In genomic region chr7:93047514-93048099, GRCh38 we compare ENCODE assay signal across 28 cellular contexts.
DNase-seq lines count a peak whose midpoint lies in the region; ATAC-seq, FAIRE-seq and TF ChIP-seq lines count a peak whose summit lies in the region.
"Had no signal": no experiment of that assay in that cellular context is flagged by ENCODE, and none has a peak within 500 bp of the region (broad histone marks: within the 10 kb centered on the region; RNA-seq: fewer than 3 reads in every experiment).

No MANE protein-coding gene starts in this region.

- H3K27me3 ChIP-seq in K562 (ENCODE audit: control insufficient read depth in 2 of 2, insufficient read depth in 2 of 2, low read length in 2 of 2) = no peaks in the 10 kb centered on the region
- H3K27me3 ChIP-seq in SK-N-SH (ENCODE audit: insufficient read depth) = no peaks in the 10 kb centered on the region
- H3K27me3 ChIP-seq: BLaER1, body of pancreas, esophagus muscularis mucosa had no signal

- H3K9me3 ChIP-seq in K562 (replicated peaks; ENCODE audit: control insufficient read depth, insufficient read depth, low read depth, low read length) = no peaks in the 10 kb centered on the region
- 0 out of 2 replicates have a peak, but pooled peaks cover 8% of the 10 kb centered on the region for H3K9me3 ChIP-seq in SK-N-SH
- H3K9me3 ChIP-seq: BLaER1, body of pancreas, esophagus muscularis mucosa, left ventricle myocardium inferior had no signal

- H3K27ac Mint-ChIP-seq in WTC11 = no peak overlapping the region
- H3K27ac Mint-ChIP-seq: activated naive CD4-positive, alpha-beta T cell treated with anti-CD3 and anti-CD28 coated beads, Interleukin-2, amount 10 ng/mL, durations not matched to agents 7 days and 5 days; activated T-helper 17 cell treated with anti-CD3 and anti-CD28 coated beads, Interleukin-2, amount 50 U/mL, for 72 hours; stimulated activated memory B cell treated with anti-CD40 and anti-IgM and Interleukin-4, amounts not matched to agents 10 μg/mL and 1 μg/mL and 100 μg/mL, for 72 hours; type B pancreatic cell had no signal

- WGBS in K562 (ENCODE audit: insufficient coverage, low coverage, missing lambda C conversion rate) = 9% methylated on average over 1 of the region's 1 CpG
- 71% methylated on average over 1 of the region's 1 CpG for WGBS in SK-N-SH (ENCODE audit: low lambda C conversion rate)

- no peak for TF ChIP-seq EP300 in K562 (IDR thresholded peaks at IDR 0.05; ENCODE audit: low read length)
- no peak for TF ChIP-seq EP300 in SK-N-SH (IDR thresholded peaks at IDR 0.05; ENCODE audit: borderline replicate concordance in 1 of 2, low read depth in 1 of 2, low read length in 1 of 2)

- H3K4me1 ChIP-seq in K562 (replicated peaks in 1 of 2; ENCODE audit: control insufficient read depth in 2 of 2, insufficient read depth in 2 of 2, low read length in 2 of 2) = peaks cover 17 to 22% of the 10 kb centered on the region in 2 experiments
- peaks cover 3 to 5% of the 10 kb centered on the region in 2 experiments; a peak in 2 of 4 replicates for H3K4me1 ChIP-seq in SK-N-SH (ENCODE audit: control insufficient read depth in 1 of 2, insufficient read depth in 2 of 2, low read depth in 1 of 2, low read length in 1 of 2)
- H3K4me1 ChIP-seq: BLaER1, body of pancreas had no signal

- H3K9me3 Mint-ChIP-seq in WTC11 = no peaks in the 10 kb centered on the region
- H3K9me3 Mint-ChIP-seq: activated naive CD4-positive, alpha-beta T cell treated with anti-CD3 and anti-CD28 coated beads, Interleukin-2, amount 10 ng/mL, durations not matched to agents 7 days and 5 days; activated T-helper 17 cell treated with anti-CD3 and anti-CD28 coated beads, Interleukin-2, amount 50 U/mL, for 72 hours; stimulated activated memory B cell treated with anti-CD40 and anti-IgM and Interleukin-4, amounts not matched to agents 10 μg/mL and 1 μg/mL and 100 μg/mL, for 72 hours; type B pancreatic cell had no signal

- H4K20me1 ChIP-seq in K562 (replicated peaks; ENCODE audit: control insufficient read depth, insufficient read depth, low read length) (no peaks in the 10 kb centered on the region), SK-N-SH (ENCODE audit: insufficient read depth) (no peaks in the 10 kb centered on the region)
- H4K20me1 ChIP-seq: BLaER1 had no signal

- H3K9me1 ChIP-seq in K562 (ENCODE audit: control insufficient read depth, insufficient read depth, low read length) = no peaks in the 10 kb centered on the region

- peaks cover 5% of the 10 kb centered on the region for H3F3A ChIP-seq in SK-N-SH (replicated peaks; ENCODE audit: insufficient read depth)

- BruUV-seq in K562 (replicated peaks; lab: Mats Ljungman, UMichigan) = no TSS peak

- DNase-seq in GM13976 (ENCODE audit: low spot score) = peak; percentile 42
- DNase-seq in K562 (ENCODE audit: extremely low read depth in 1 of 4, low spot score in 3 of 4) = no peak
- DNase-seq in SK-N-SH = no peak
- no peak for DNase-seq in KBM-7
- no peak for DNase-seq in WTC11 (ENCODE audit: low spot score)
- no peak for DNase-seq in ACHN
- DNase-seq: activated CD4-positive, alpha-beta T cell treated with anti-CD3 and anti-CD28 coated beads for 4 hours; activated naive CD4-positive, alpha-beta T cell treated with anti-CD3 and anti-CD28 coated beads, Interleukin-2, amount 10 ng/mL, durations not matched to agents 7 days and 5 days; body of pancreas; KG1; left ventricle myocardium inferior; NCI-H1105 treated with DMSO at 0.1 percent for 48 hours; NCI-H187 treated with DMSO at 0.1 percent for 48 hours; NCI-H2171 treated with DMSO at 0.1 percent for 48 hours; NCI-H510A; occipital lobe; Right ventricle myocardium superior; substantia nigra had no signal

- ATAC-seq in GM19023 (IDR thresholded peaks at IDR 0.05; ENCODE audit: unreplicated experiment) (peak; percentile 62), HG02798 (IDR thresholded peaks at IDR 0.05; ENCODE audit: poor library complexity, unreplicated experiment) (peak; percentile 79), K562 (peak; percentile 9; the same call in 1 of the 3 replicates), WTC11 (no peak)
- ATAC-seq: activated T-helper 17 cell treated with anti-CD3 and anti-CD28 coated beads, Interleukin-2, amount 50 U/mL, for 72 hours; body of pancreas; stimulated activated memory B cell treated with anti-CD40 and anti-IgM and Interleukin-4, amounts not matched to agents 10 μg/mL and 1 μg/mL and 100 μg/mL, for 72 hours had no signal

- H3K9ac ChIP-seq in K562 (ENCODE audit: insufficient read depth in 1 of 2, low read depth in 2 of 2, low read length in 2 of 2) = peak overlapping the region in 1 of 2 experiments; percentile 29; a peak in 2 of 4 replicates
- H3K9ac ChIP-seq in SK-N-SH = no peak overlapping the region
- H3K9ac ChIP-seq: BLaER1 had no signal

- no peak overlapping the region for H3K4me3 ChIP-seq in K562
- H3K4me3 ChIP-seq in SK-N-SH (ENCODE audit: low read depth in 2 of 2, low read length in 1 of 2) = no peak overlapping the region
- H3K4me3 ChIP-seq: BLaER1, body of pancreas, esophagus muscularis mucosa, left ventricle myocardium inferior had no signal

- H3K36me3 ChIP-seq in K562 (ENCODE audit: control insufficient read depth, insufficient read depth, low read length) (no peaks in the 10 kb centered on the region; the same call in 2 of the 3 replicates), SK-N-SH (replicated peaks in 1 of 2; ENCODE audit: control insufficient read depth in 1 of 2, insufficient read depth in 2 of 2, low read length in 1 of 2) (no peaks in the 10 kb centered on the region)
- H3K36me3 ChIP-seq: BLaER1, esophagus muscularis mucosa, left ventricle myocardium inferior had no signal

- H3K27ac ChIP-seq in K562 (ENCODE audit: extremely low read depth, low read depth, low read length) (peak overlapping the region; percentile 64), SK-N-SH (ENCODE audit: low read depth in 2 of 2, low read length in 1 of 2) (peak overlapping the region in 1 of 2 experiments; percentile 40; a peak in 1 of 4 replicates)
- H3K27ac ChIP-seq: BLaER1, body of pancreas, esophagus muscularis mucosa, left ventricle myocardium inferior had no signal

- TF ChIP-seq CTCF in GM13976 (IDR thresholded peaks at IDR 0.05; ENCODE audit: borderline replicate concordance, control extremely low read depth, extremely low read depth, insufficient read depth, missing control alignments) (no peak), K562 (IDR thresholded peaks at IDR 0.05 in 2 of 3, conservative IDR thresholded peaks at IDR 0.05 in 1 of 3; ENCODE audit: insufficient read depth in 2 of 3, low read depth in 1 of 3, low read length in 3 of 3) (no peak), SK-N-SH (IDR thresholded peaks at IDR 0.05) (no peak), WTC11 (IDR thresholded peaks at IDR 0.05) (no peak)

- no peak overlapping the region for H3K4me3 Mint-ChIP-seq in WTC11
- H3K4me3 Mint-ChIP-seq: activated naive CD4-positive, alpha-beta T cell treated with anti-CD3 and anti-CD28 coated beads, Interleukin-2, amount 10 ng/mL, durations not matched to agents 7 days and 5 days; activated T-helper 17 cell treated with anti-CD3 and anti-CD28 coated beads, Interleukin-2, amount 50 U/mL, for 72 hours; stimulated activated memory B cell treated with anti-CD40 and anti-IgM and Interleukin-4, amounts not matched to agents 10 μg/mL and 1 μg/mL and 100 μg/mL, for 72 hours; type B pancreatic cell had no signal

- in situ Hi-C loops in GM13976 (cut with MboI; ENCODE audit: low sequenced_read_pairs, unreplicated experiment) = no loop called here
- in situ Hi-C loops in K562 (cut with MboI) = no loop called here
- in situ Hi-C loops in KBM-7 (cut with MboI; ENCODE audit: low pct_unique_long_range_greater_than_20kb, low sequenced_read_pairs) = loop anchor here (25.0 kb wide), 1 partner anchor 435 kb away; no protein-coding TSS in a partner anchor
- in situ Hi-C loops in ACHN (cut with HindIII; ENCODE audit: low pct_ligation_motif_present, low pct_unique_long_range_greater_than_20kb, low sequenced_read_pairs) = no loop called here

- TF ChIP-seq POLR2A in K562 (conservative IDR thresholded peaks at IDR 0.05) = no peak

- TF ChIP-seq RAD21 in K562 (CRISPR knock-in tag; conservative IDR thresholded peaks at IDR 0.05 in 1 of 2, IDR thresholded peaks at IDR 0.05 in 1 of 2) = no peak
- no peak for TF ChIP-seq RAD21 in SK-N-SH (IDR thresholded peaks at IDR 0.05; ENCODE audit: low read length)

- H3K79me2 ChIP-seq in K562 (ENCODE audit: control insufficient read depth, insufficient read depth, low read length) (no peaks in the 10 kb centered on the region), SK-N-SH (ENCODE audit: insufficient read depth) (no peaks in the 10 kb centered on the region)

- no peak overlapping the region for H3K4me2 ChIP-seq in K562 (ENCODE audit: insufficient read depth, low read length)
- no peak overlapping the region for H3K4me2 ChIP-seq in SK-N-SH
- H3K4me2 ChIP-seq: BLaER1 had no signal

- H2AFZ ChIP-seq in K562 (ENCODE audit: low read depth, low read length) = peak overlapping the region; percentile 84
- no peak overlapping the region for H2AFZ ChIP-seq in SK-N-SH (ENCODE audit: low read depth)

- H3K36me3 Mint-ChIP-seq in WTC11 = no peaks in the 10 kb centered on the region
- H3K36me3 Mint-ChIP-seq: activated naive CD4-positive, alpha-beta T cell treated with anti-CD3 and anti-CD28 coated beads, Interleukin-2, amount 10 ng/mL, durations not matched to agents 7 days and 5 days; stimulated activated memory B cell treated with anti-CD40 and anti-IgM and Interleukin-4, amounts not matched to agents 10 μg/mL and 1 μg/mL and 100 μg/mL, for 72 hours; type B pancreatic cell had no signal

- POLR2A ChIA-PET in K562 (lab: Yijun Ruan, JAX) (interaction anchor here (0.6 to 1.5 kb wide), 2 partner anchors 430 to 1168 kb away, joined by 3 read pairs; no protein-coding TSS in a partner anchor), SK-N-SH (lab: Yijun Ruan, JAX) (no interaction called here), WTC11 (lab: Charles Lee) (no interaction called here)

- H3K9me2 ChIP-seq in SK-N-SH = no peaks in the 10 kb centered on the region

- CTCF ChIA-PET in K562 (lab: Yijun Ruan, JAX; ENCODE audit: low intra/inter-chr PET ratio) (no interaction called here), SK-N-SH (lab: Yijun Ruan, JAX) (interaction anchor here (0.8 to 1.6 kb wide), 5 partner anchors 24 to 428 kb away, joined by 3 to 5 read pairs (median 3); no protein-coding TSS in a partner anchor), WTC11 (lab: Charles Lee) (no interaction called here)

- H3K4me1 Mint-ChIP-seq in WTC11 = peaks cover 28% of the 10 kb centered on the region
- H3K4me1 Mint-ChIP-seq: activated T-helper 17 cell treated with anti-CD3 and anti-CD28 coated beads, Interleukin-2, amount 50 U/mL, for 72 hours; stimulated activated memory B cell treated with anti-CD40 and anti-IgM and Interleukin-4, amounts not matched to agents 10 μg/mL and 1 μg/mL and 100 μg/mL, for 72 hours had no signal

- peaks cover 28% of the 10 kb centered on the region for H3K27me3 Mint-ChIP-seq in WTC11 (ENCODE audit: low read depth)
- H3K27me3 Mint-ChIP-seq: activated naive CD4-positive, alpha-beta T cell treated with anti-CD3 and anti-CD28 coated beads, Interleukin-2, amount 10 ng/mL, durations not matched to agents 7 days and 5 days; activated T-helper 17 cell treated with anti-CD3 and anti-CD28 coated beads, Interleukin-2, amount 50 U/mL, for 72 hours; stimulated activated memory B cell treated with anti-CD40 and anti-IgM and Interleukin-4, amounts not matched to agents 10 μg/mL and 1 μg/mL and 100 μg/mL, for 72 hours; type B pancreatic cell had no signal

- no peak for FAIRE-seq in K562 (lab: Jason Lieb, UNC)
- FAIRE-seq: GM12892, GM19239, islet of Langerhans had no signal

- intact Hi-C loops in K562 (cut with micrococcal nuclease) = loop anchor here (2.0 to 10.0 kb wide), 4 partner anchors 40 to 1163 kb away; partner anchors contain the start of genes CDK6 and MTERF1
